33 cellular contexts compared by ENCODE assay signal in genomic region chr12:94273272-94273671, GRCh38.
"Had no signal": no experiment of that assay in that cellular context is flagged by ENCODE, and none has a peak within 500 bp of the region (broad histone marks: within the 10 kb centered on the region; RNA-seq: fewer than 3 reads in every experiment).

No MANE protein-coding gene starts in this region.

- H3K4me3 ChIP-seq: ascending aorta, cardiac muscle cell, MG63, Peyer's patch had no signal

- H3K9me3 ChIP-seq: ascending aorta, MG63, Peyer's patch had no signal

- H3K27ac ChIP-seq: ascending aorta, cardiac muscle cell, Peyer's patch, VCaP had no signal

- H3K27me3 ChIP-seq: ascending aorta, cardiac muscle cell, MG63, Peyer's patch had no signal

- ATAC-seq: activated CD8-positive, alpha-beta T cell treated with anti-CD3 and anti-CD28 coated beads for 36 hours; PC-3; SK-N-SH treated with all-trans-retinoic acid at 6 μM for 48 hours; T-cell had no signal

- H3K27ac Mint-ChIP-seq: activated CD8-positive, alpha-beta T cell treated with anti-CD3 and anti-CD28 coated beads for 36 hours; activated naive CD4-positive, alpha-beta T cell treated with anti-CD3 and anti-CD28 coated beads for 36 hours; activated naive CD8-positive, alpha-beta T cell; activated T-helper 2 cell treated with anti-CD3 and anti-CD28 coated beads, Interferon-gamma antibody, Interleukin-2, Interleukin-4, amounts not matched to agents 10 μg/mL and 5 μg/mL and 100 μg/mL, durations not matched to agents 14 hours and 24 hours and 36 hours; T-cell had no signal

- H3K4me1 ChIP-seq: ascending aorta had no signal

- DNase-seq: activated CD4-positive, alpha-beta T cell treated with anti-CD3 and anti-CD28 coated beads for 1 hour; activated CD4-positive, alpha-beta T cell treated with anti-CD3 and anti-CD28 coated beads for 48 hours; activated CD4-positive, CD25-positive, alpha-beta regulatory T cell; activated CD8-positive, alpha-beta T cell treated with anti-CD3 and anti-CD28 coated beads for 36 hours; activated gamma-delta T cell; activated naive CD4-positive, alpha-beta T cell treated with anti-CD3 and anti-CD28 coated beads for 36 hours; activated T-cell treated with anti-CD3 and anti-CD28 coated beads, Interleukin-2, amount 50 U/mL, for 1 hour; amygdala; Karpas-422; KBM-7; MG63; NCI-H1048; NCI-H1105 treated with DMSO at 0.1 percent for 48 hours; NCI-H1436; NCI-H1694; NCI-H1930; NCI-H2081 treated with DMSO at 0.1 percent for 48 hours; NCI-H345; NCI-H524 treated with DMSO at 0.1 percent for 48 hours; NK-92 treated with Interleukin-12 subunit alpha and Interleukin-12 subunit beta, amount 100 ng/mL, for 24 hours; PC-3; Peyer's patch; RPMI8226; SIG-M5; T-cell; T-helper 2 cell; T-helper 9 cell had no signal

- H3K27me3 Mint-ChIP-seq: activated CD8-positive, alpha-beta T cell treated with anti-CD3 and anti-CD28 coated beads for 36 hours; activated naive CD8-positive, alpha-beta T cell; T-cell had no signal

- H3K9me3 Mint-ChIP-seq: activated CD8-positive, alpha-beta T cell treated with anti-CD3 and anti-CD28 coated beads for 36 hours; activated naive CD4-positive, alpha-beta T cell treated with anti-CD3 and anti-CD28 coated beads for 36 hours; activated T-helper 2 cell treated with anti-CD3 and anti-CD28 coated beads, Interferon-gamma antibody, Interleukin-2, Interleukin-4, amounts not matched to agents 10 μg/mL and 5 μg/mL and 100 μg/mL, durations not matched to agents 14 hours and 24 hours and 36 hours; T-cell had no signal

- H3K4me3 Mint-ChIP-seq: activated CD8-positive, alpha-beta T cell treated with anti-CD3 and anti-CD28 coated beads for 36 hours; activated naive CD4-positive, alpha-beta T cell treated with anti-CD3 and anti-CD28 coated beads for 36 hours; activated naive CD8-positive, alpha-beta T cell; T-cell had no signal

- H3K36me3 ChIP-seq: ascending aorta, cardiac muscle cell, MG63, Peyer's patch had no signal
